8 cellular contexts compared by ENCODE assay signal in genomic region chr3:18740631-18741583, GRCh38.
DNase-seq lines count a peak whose midpoint lies in the region; ATAC-seq and TF ChIP-seq lines count a peak whose summit lies in the region.

No MANE protein-coding gene starts in this region.

- no peaks in the 10 kb centered on the region for H3K9me3 Mint-ChIP-seq in nephron progenitor cell

- peak; percentile 90 for DNase-seq in MM.1S
- peak; percentile 35 for DNase-seq in activated effector memory CD4-positive, alpha-beta T cell treated with Interleukin-2 at 50 U/mL for 16 hours
- peak; percentile 18 to 40 (median 20) for DNase-seq in stimulated activated CD4-positive, alpha-beta T cell treated with anti-CD3 and anti-CD28 coated beads, TNF-alpha, amount 100 ng/mL, for 4 hours (ENCODE audit: low read depth in 3 of 3)
- DNase-seq in NCI-H187 treated with DMSO at 0.1 percent for 48 hours (lab: John Stamatoyannopoulos, UW) = no peak
- no peak for DNase-seq in nephron progenitor cell
- DNase-seq in foreskin melanocyte = no peak

- H3K36me3 ChIP-seq in DOHH2 (ENCODE audit: control insufficient read depth, low read length) = no peaks in the 10 kb centered on the region
- no peaks in the 10 kb centered on the region for H3K36me3 ChIP-seq in MM.1S (replicated peaks; ENCODE audit: insufficient read depth, low read length)

- H3K9me3 ChIP-seq in DOHH2 (ENCODE audit: control insufficient read depth, insufficient read depth, low read length) (no peaks in the 10 kb centered on the region), MM.1S (replicated peaks; ENCODE audit: insufficient read depth, low read length) (no peaks in the 10 kb centered on the region)

- H3K9me2 ChIP-seq in DOHH2 (replicated peaks; ENCODE audit: control insufficient read depth, low read length) (no peaks in the 10 kb centered on the region), MM.1S (replicated peaks; ENCODE audit: insufficient read depth, low read length) (no peaks in the 10 kb centered on the region)

- no peak overlapping the region for H3K27ac Mint-ChIP-seq in nephron progenitor cell

- peak overlapping the region; percentile 20; the same call in 1 of the 2 replicates for H3K9ac ChIP-seq in MM.1S (ENCODE audit: low read length)

- H4K20me1 ChIP-seq in DOHH2 (ENCODE audit: control insufficient read depth, insufficient read depth, low read depth, low read length) = no peaks in the 10 kb centered on the region
- no peaks in the 10 kb centered on the region for H4K20me1 ChIP-seq in MM.1S (ENCODE audit: insufficient read depth, low read length)

- peak overlapping the region; percentile 86 for H3K4me2 ChIP-seq in DOHH2 (ENCODE audit: low read length)
- peak overlapping the region; percentile 84 for H3K4me2 ChIP-seq in MM.1S (ENCODE audit: low read depth, low read length)

- H3K27me3 Mint-ChIP-seq in nephron progenitor cell (ENCODE audit: low read depth, poor library complexity) = no peaks in the 10 kb centered on the region

- peak overlapping the region; percentile 82 for H3K27ac ChIP-seq in DOHH2 (ENCODE audit: low read depth, low read length)
- H3K27ac ChIP-seq in MM.1S (ENCODE audit: low read length) = peak overlapping the region; percentile 71; the same call in 1 of the 2 replicates

- ATAC-seq in GM21528 (IDR thresholded peaks at IDR 0.05; ENCODE audit: low FRiP score, unreplicated experiment) = peak; percentile 95

- H3K36me3 Mint-ChIP-seq in nephron progenitor cell (ENCODE audit: low read depth) = no peaks in the 10 kb centered on the region

- peaks cover 9% of the 10 kb centered on the region for H3F3A ChIP-seq in DOHH2 (ENCODE audit: control insufficient read depth, insufficient read depth)
- peaks cover 15% of the 10 kb centered on the region for H3F3A ChIP-seq in MM.1S (ENCODE audit: insufficient read depth, low read length)

- no peak overlapping the region for H2AFZ ChIP-seq in MM.1S (ENCODE audit: low read length)

- no peaks in the 10 kb centered on the region for H3K4me1 Mint-ChIP-seq in nephron progenitor cell

- H3K4me3 Mint-ChIP-seq in nephron progenitor cell = no peak overlapping the region

- H3K79me2 ChIP-seq in DOHH2 (ENCODE audit: control insufficient read depth, low read length) (no peaks in the 10 kb centered on the region), MM.1S (ENCODE audit: low read length) (no peaks in the 10 kb centered on the region)

- peaks cover 60% of the 10 kb centered on the region for H3K4me1 ChIP-seq in DOHH2 (ENCODE audit: control insufficient read depth, low read length)
- peaks cover 21% of the 10 kb centered on the region for H3K4me1 ChIP-seq in MM.1S (ENCODE audit: low read length)

- TF ChIP-seq CTCF in DOHH2 (IDR thresholded peaks at IDR 0.05; ENCODE audit: low read depth, low read length, poor library complexity, severe bottlenecking) (no peak), MM.1S (IDR thresholded peaks at IDR 0.05; ENCODE audit: low read length) (no peak), nephron progenitor cell (IDR thresholded peaks at IDR 0.05) (no peak)

- H3K27me3 ChIP-seq in DOHH2 (ENCODE audit: control insufficient read depth, low read length) (no peaks in the 10 kb centered on the region), MM.1S (replicated peaks; ENCODE audit: insufficient read depth, low read length) (peaks cover 62% of the 10 kb centered on the region)

- H3K4me3 ChIP-seq in DOHH2 (ENCODE audit: low read length) (peak overlapping the region; percentile 70), MM.1S (ENCODE audit: low read length) (peak overlapping the region; percentile 53)

Comparison
In these comparisons a context has a peak if more than half of its experiments do, and no peak if none do; other contexts are left out.
1. DNase-seq: peak in MM.1S (single experiment), activated effector memory CD4-positive, alpha-beta T cell treated with Interleukin-2 at 50 U/mL for 16 hours (single experiment) and stimulated activated CD4-positive, alpha-beta T cell treated with anti-CD3 and anti-CD28 coated beads, TNF-alpha, amount 100 ng/mL, for 4 hours (3 of 3); none in NCI-H187 treated with DMSO at 0.1 percent for 48 hours (single experiment), nephron progenitor cell (single experiment) and foreskin melanocyte (single experiment).